20 cellular contexts compared by ENCODE assay signal in genomic region chr12:104896146-104896545, GRCh38.
"Had no signal": no experiment of that assay in that cellular context is flagged by ENCODE, and none has a peak within 500 bp of the region (broad histone marks: within the 10 kb centered on the region; RNA-seq: fewer than 3 reads in every experiment).

No MANE protein-coding gene starts in this region.

- H3K4me1 ChIP-seq: foreskin keratinocyte, spleen, thyroid gland had no signal

- DNase-seq: activated CD4-positive, alpha-beta T cell treated with anti-CD3 and anti-CD28 coated beads for 1 hour; activated CD4-positive, alpha-beta T cell treated with anti-CD3 and anti-CD28 coated beads, Interleukin-2, amount 50 U/mL, for 1 hour; activated CD8-positive, alpha-beta T cell treated with anti-CD3 and anti-CD28 coated beads, Interleukin-2, amount 10 ng/mL, durations not matched to agents 7 days and 5 days; aorta; brain microvascular endothelial cell; caudate nucleus; dermis blood vessel endothelial cell; effector CD8-positive, alpha-beta T cell; foreskin keratinocyte; left ventricle myocardium superior; midbrain; natural killer cell; retina; spleen; stimulated activated CD4-positive, alpha-beta T cell treated with anti-CD3 and anti-CD28 coated beads, Interleukin-4, amount 100 ng/mL, for 24 hours; stimulated activated naive CD4-positive, alpha-beta T cell treated with Interleukin-2 at 50 U/mL for 16 hours; substantia nigra; T-helper 9 cell; thyroid gland had no signal

- H3K27me3 ChIP-seq: brain microvascular endothelial cell, spleen, thyroid gland had no signal

- H3K27ac ChIP-seq: brain microvascular endothelial cell, foreskin keratinocyte, spleen, thyroid gland had no signal

- H3K36me3 ChIP-seq: brain microvascular endothelial cell, spleen, thyroid gland had no signal

- ATAC-seq: activated CD8-positive, alpha-beta T cell treated with anti-CD3 and anti-CD28 coated beads, Interleukin-2, amount 10 ng/mL, durations not matched to agents 7 days and 5 days; activated naive CD4-positive, alpha-beta T cell treated with anti-CD3 and anti-CD28 coated beads, Interleukin-2, amount 50 U/mL, for 72 hours; foreskin keratinocyte; left ventricle myocardium superior; natural killer cell had no signal

- H3K9me3 ChIP-seq: thyroid gland had no signal

- H3K4me3 ChIP-seq: spleen, thyroid gland had no signal
